ENCODE assay signal across 1 cellular context in the genomic region with DNA sequence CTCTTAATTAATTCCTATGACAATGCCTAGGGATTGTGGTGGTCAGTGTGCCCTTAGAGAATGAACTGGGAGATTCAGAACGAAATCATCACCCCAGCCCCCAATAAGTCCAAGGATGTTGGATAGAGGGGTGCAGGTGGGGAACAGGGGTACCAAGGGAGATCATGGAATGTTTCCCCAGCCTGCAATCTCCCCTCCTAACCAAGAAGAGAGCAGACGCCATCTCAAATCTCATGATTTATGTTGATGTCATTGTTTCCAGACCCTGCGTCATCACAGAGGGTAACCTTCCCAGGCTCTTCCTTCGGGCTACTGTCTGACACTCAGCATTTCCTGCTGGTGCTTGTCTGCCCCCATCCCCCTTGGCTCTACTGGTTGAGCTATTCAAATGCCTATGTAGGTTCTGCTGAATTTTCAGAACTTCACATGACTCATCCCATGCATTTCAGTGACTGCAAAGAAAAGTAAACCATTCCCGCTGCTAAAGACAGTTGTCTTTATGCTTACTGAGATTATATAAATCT.
TF ChIP-seq lines count a peak whose summit lies in the region.

No MANE protein-coding gene starts in this region.

TF ChIP-seq in HEK293, 187 proteins besides CTCF, POLR2A, EP300 and RAD21 (continued from another document):
- TF ChIP-seq, protein P1, sequence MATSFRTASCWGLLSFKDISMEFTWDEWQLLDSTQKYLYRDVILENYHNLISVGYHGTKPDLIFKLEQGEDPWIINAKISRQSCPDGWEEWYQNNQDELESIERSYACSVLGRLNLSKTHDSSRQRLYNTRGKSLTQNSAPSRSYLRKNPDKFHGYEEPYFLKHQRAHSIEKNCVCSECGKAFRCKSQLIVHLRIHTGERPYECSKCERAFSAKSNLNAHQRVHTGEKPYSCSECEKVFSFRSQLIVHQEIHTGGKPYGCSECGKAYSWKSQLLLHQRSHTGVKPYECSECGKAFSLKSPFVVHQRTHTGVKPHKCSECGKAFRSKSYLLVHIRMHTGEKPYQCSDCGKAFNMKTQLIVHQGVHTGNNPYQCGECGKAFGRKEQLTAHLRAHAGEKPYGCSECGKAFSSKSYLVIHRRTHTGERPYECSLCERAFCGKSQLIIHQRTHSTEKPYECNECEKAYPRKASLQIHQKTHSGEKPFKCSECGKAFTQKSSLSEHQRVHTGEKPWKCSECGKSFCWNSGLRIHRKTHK (tag by site-specific recombination; IDR thresholded peaks at IDR 0.05): no peak
- TF ChIP-seq, protein P2, sequence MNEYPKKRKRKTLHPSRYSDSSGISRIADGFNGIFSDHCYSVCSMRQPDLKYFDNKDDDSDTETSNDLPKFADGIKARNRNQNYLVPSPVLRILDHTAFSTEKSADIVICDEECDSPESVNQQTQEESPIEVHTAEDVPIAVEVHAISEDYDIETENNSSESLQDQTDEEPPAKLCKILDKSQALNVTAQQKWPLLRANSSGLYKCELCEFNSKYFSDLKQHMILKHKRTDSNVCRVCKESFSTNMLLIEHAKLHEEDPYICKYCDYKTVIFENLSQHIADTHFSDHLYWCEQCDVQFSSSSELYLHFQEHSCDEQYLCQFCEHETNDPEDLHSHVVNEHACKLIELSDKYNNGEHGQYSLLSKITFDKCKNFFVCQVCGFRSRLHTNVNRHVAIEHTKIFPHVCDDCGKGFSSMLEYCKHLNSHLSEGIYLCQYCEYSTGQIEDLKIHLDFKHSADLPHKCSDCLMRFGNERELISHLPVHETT (tag by site-specific recombination; IDR thresholded peaks at IDR 0.05): 0 out of 2 replicates have a peak, but pooled peaks have one; percentile 33
- TF ChIP-seq ZXDB (tag by site-specific recombination; IDR thresholded peaks at IDR 0.05) (no peak), MYNN (tag by site-specific recombination; IDR thresholded peaks at IDR 0.05; ENCODE audit: borderline replicate concordance) (no peak), ZNF155 (tag by site-specific recombination; IDR thresholded peaks at IDR 0.05) (no peak), ZNF521 (tag by site-specific recombination; IDR thresholded peaks at IDR 0.05) (no peak), ZNF768 (tag by site-specific recombination; IDR thresholded peaks at IDR 0.05) (no peak), ZNF146 (tag by site-specific recombination; IDR thresholded peaks at IDR 0.05) (no peak), RBAK (tag by site-specific recombination; IDR thresholded peaks at IDR 0.05) (no peak)
- TF ChIP-seq, protein P3, sequence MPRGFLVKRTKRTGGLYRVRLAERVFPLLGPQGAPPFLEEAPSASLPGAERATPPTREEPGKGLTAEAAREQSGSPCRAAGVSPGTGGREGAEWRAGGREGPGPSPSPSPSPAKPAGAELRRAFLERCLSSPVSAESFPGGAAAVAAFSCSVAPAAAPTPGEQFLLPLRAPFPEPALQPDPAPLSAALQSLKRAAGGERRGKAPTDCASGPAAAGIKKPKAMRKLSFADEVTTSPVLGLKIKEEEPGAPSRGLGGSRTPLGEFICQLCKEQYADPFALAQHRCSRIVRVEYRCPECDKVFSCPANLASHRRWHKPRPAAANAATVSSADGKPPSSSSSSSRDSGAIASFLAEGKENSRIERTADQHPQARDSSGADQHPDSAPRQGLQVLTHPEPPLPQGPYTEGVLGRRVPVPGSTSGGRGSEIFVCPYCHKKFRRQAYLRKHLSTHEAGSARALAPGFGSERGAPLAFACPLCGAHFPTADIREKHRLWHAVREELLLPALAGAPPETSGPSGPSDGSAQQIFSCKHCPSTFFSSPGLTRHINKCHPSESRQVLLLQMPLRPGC (tag by site-specific recombination; IDR thresholded peaks at IDR 0.05): 0 out of 2 replicates have a peak, but pooled peaks have one; percentile 41
- TF ChIP-seq, protein P4, sequence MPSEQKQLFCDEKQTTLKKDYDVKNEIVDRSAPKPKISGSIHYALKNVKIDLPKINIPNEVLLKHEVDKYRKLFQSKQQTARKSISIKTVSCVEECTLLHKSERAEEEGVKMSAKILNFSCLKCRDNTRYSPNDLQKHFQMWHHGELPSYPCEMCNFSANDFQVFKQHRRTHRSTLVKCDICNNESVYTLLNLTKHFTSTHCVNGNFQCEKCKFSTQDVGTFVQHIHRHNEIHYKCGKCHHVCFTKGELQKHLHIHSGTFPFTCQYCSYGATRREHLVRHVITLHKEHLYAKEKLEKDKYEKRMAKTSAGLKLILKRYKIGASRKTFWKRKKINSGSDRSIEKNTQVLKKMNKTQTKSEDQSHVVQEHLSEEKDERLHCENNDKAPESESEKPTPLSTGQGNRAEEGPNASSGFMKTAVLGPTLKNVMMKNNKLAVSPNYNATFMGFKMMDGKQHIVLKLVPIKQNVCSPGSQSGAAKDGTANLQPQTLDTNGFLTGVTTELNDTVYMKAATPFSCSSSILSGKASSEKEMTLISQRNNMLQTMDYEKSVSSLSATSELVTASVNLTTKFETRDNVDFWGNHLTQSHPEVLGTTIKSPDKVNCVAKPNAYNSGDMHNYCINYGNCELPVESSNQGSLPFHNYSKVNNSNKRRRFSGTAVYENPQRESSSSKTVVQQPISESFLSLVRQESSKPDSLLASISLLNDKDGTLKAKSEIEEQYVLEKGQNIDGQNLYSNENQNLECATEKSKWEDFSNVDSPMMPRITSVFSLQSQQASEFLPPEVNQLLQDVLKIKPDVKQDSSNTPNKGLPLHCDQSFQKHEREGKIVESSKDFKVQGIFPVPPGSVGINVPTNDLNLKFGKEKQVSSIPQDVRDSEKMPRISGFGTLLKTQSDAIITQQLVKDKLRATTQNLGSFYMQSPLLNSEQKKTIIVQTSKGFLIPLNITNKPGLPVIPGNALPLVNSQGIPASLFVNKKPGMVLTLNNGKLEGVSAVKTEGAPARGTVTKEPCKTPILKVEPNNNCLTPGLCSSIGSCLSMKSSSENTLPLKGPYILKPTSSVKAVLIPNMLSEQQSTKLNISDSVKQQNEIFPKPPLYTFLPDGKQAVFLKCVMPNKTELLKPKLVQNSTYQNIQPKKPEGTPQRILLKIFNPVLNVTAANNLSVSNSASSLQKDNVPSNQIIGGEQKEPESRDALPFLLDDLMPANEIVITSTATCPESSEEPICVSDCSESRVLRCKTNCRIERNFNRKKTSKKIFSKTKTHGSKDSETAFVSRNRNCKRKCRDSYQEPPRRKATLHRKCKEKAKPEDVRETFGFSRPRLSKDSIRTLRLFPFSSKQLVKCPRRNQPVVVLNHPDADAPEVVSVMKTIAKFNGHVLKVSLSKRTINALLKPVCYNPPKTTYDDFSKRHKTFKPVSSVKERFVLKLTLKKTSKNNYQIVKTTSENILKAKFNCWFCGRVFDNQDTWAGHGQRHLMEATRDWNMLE (tag by site-specific recombination; conservative IDR thresholded peaks at IDR 0.05; ENCODE audit: low read depth): 0 out of 2 replicates have a peak, but pooled peaks have one; percentile 11
- TF ChIP-seq, protein P5, sequence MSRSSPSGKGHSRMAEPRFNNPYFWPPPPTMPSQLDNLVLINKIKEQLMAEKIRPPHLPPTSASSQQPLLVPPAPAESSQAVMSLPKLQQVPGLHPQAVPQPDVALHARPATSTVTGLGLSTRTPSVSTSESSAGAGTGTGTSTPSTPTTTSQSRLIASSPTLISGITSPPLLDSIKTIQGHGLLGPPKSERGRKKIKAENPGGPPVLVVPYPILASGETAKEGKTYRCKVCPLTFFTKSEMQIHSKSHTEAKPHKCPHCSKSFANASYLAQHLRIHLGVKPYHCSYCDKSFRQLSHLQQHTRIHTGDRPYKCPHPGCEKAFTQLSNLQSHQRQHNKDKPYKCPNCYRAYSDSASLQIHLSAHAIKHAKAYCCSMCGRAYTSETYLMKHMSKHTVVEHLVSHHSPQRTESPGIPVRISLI (tag by site-specific recombination; IDR thresholded peaks at IDR 0.05): no peak
- TF ChIP-seq, protein P6, sequence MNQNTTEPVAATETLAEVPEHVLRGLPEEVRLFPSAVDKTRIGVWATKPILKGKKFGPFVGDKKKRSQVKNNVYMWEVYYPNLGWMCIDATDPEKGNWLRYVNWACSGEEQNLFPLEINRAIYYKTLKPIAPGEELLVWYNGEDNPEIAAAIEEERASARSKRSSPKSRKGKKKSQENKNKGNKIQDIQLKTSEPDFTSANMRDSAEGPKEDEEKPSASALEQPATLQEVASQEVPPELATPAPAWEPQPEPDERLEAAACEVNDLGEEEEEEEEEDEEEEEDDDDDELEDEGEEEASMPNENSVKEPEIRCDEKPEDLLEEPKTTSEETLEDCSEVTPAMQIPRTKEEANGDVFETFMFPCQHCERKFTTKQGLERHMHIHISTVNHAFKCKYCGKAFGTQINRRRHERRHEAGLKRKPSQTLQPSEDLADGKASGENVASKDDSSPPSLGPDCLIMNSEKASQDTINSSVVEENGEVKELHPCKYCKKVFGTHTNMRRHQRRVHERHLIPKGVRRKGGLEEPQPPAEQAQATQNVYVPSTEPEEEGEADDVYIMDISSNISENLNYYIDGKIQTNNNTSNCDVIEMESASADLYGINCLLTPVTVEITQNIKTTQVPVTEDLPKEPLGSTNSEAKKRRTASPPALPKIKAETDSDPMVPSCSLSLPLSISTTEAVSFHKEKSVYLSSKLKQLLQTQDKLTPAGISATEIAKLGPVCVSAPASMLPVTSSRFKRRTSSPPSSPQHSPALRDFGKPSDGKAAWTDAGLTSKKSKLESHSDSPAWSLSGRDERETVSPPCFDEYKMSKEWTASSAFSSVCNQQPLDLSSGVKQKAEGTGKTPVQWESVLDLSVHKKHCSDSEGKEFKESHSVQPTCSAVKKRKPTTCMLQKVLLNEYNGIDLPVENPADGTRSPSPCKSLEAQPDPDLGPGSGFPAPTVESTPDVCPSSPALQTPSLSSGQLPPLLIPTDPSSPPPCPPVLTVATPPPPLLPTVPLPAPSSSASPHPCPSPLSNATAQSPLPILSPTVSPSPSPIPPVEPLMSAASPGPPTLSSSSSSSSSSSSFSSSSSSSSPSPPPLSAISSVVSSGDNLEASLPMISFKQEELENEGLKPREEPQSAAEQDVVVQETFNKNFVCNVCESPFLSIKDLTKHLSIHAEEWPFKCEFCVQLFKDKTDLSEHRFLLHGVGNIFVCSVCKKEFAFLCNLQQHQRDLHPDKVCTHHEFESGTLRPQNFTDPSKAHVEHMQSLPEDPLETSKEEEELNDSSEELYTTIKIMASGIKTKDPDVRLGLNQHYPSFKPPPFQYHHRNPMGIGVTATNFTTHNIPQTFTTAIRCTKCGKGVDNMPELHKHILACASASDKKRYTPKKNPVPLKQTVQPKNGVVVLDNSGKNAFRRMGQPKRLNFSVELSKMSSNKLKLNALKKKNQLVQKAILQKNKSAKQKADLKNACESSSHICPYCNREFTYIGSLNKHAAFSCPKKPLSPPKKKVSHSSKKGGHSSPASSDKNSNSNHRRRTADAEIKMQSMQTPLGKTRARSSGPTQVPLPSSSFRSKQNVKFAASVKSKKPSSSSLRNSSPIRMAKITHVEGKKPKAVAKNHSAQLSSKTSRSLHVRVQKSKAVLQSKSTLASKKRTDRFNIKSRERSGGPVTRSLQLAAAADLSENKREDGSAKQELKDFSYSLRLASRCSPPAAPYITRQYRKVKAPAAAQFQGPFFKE (tag by site-specific recombination; IDR thresholded peaks at IDR 0.05; ENCODE audit: borderline replicate concordance): no peak
- TF ChIP-seq, protein P7, sequence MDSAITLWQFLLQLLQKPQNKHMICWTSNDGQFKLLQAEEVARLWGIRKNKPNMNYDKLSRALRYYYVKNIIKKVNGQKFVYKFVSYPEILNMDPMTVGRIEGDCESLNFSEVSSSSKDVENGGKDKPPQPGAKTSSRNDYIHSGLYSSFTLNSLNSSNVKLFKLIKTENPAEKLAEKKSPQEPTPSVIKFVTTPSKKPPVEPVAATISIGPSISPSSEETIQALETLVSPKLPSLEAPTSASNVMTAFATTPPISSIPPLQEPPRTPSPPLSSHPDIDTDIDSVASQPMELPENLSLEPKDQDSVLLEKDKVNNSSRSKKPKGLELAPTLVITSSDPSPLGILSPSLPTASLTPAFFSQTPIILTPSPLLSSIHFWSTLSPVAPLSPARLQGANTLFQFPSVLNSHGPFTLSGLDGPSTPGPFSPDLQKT (IDR thresholded peaks at IDR 0.05; ENCODE audit: borderline replicate concordance, low read depth, low read length): no peak
